9 cellular contexts compared by ENCODE assay signal in genomic region chr1:223670458-223671159, GRCh38. TPM values are rescaled to one million over a fixed set of nuclear protein-coding genes. Genes with fewer than 3 reads are reported as not detected.
DNase-seq lines count a peak whose midpoint lies in the region; ATAC-seq, FAIRE-seq and TF ChIP-seq lines count a peak whose summit lies in the region.
"Had no signal": no experiment of that assay in that cellular context is flagged by ENCODE, and none has a peak within 500 bp of the region (broad histone marks: within the 10 kb centered on the region; RNA-seq: fewer than 3 reads in every experiment).

No MANE protein-coding gene starts in this region.

- peak; percentile 4 for DNase-seq in activated naive CD4-positive, alpha-beta T cell treated with Interleukin-2 at 50 U/mL for 16 hours
- no peak for DNase-seq in activated naive CD4-positive, alpha-beta T cell (lab: John Stamatoyannopoulos, UW)
- peak; percentile 57 for DNase-seq in NCI-H1092 (lab: John Stamatoyannopoulos, UW)
- peak; percentile 20 for DNase-seq in astrocyte (ENCODE audit: low read depth)
- DNase-seq in right lobe of liver: peak; percentile 37 to 62 (median 55)
- DNase-seq in activated T-cell treated with anti-CD3 and anti-CD28 coated beads, Interleukin-2, amount 50 U/mL, for 24 hours: no peak
- DNase-seq in T-helper 17 cell: no peak

- intact Hi-C loops in right lobe of liver (cut with DNase I): no loop called here

- no peaks in the 10 kb centered on the region for H3K36me3 Mint-ChIP-seq in astrocyte (ENCODE audit: low read depth, unreplicated experiment)
- H3K36me3 Mint-ChIP-seq in activated T-cell treated with anti-CD3 and anti-CD28 coated beads, Interleukin-2, amount 50 U/mL, for 24 hours (ENCODE audit: low read depth): no peaks in the 10 kb centered on the region
- peaks cover 3% of the 10 kb centered on the region for H3K36me3 Mint-ChIP-seq in T-helper 17 cell (ENCODE audit: low read depth)

- no peaks in the 10 kb centered on the region for H3K79me2 ChIP-seq in astrocyte (ENCODE audit: insufficient read depth, low read length)

- H3K9ac ChIP-seq in astrocyte (ENCODE audit: low read length): no peak overlapping the region

- TF ChIP-seq POLR2A in right lobe of liver (IDR thresholded peaks at IDR 0.05): no peak

- no peak for FAIRE-seq in astrocyte (lab: Jason Lieb, UNC)

- no peaks in the 10 kb centered on the region for H3K36me3 ChIP-seq in astrocyte (ENCODE audit: insufficient read depth, low read length)
- no peaks in the 10 kb centered on the region for H3K36me3 ChIP-seq in right lobe of liver

- TF ChIP-seq CTCF in astrocyte (IDR thresholded peaks at IDR 0.05; ENCODE audit: insufficient read depth, low read depth, low read length) (peak; percentile 51), right lobe of liver (IDR thresholded peaks at IDR 0.05) (peak; percentile 61 to 70 (median 62))

- H3K27ac Mint-ChIP-seq in astrocyte (ENCODE audit: unreplicated experiment): no peak overlapping the region
- H3K27ac Mint-ChIP-seq in activated T-cell treated with anti-CD3 and anti-CD28 coated beads, Interleukin-2, amount 50 U/mL, for 24 hours: no peak overlapping the region
- no peak overlapping the region for H3K27ac Mint-ChIP-seq in T-helper 17 cell
- H3K27ac Mint-ChIP-seq: activated naive CD8-positive, alpha-beta T cell had no signal

- H3K4me3 ChIP-seq in astrocyte (ENCODE audit: insufficient read depth, low read depth, low read length) (no peak overlapping the region), right lobe of liver (no peak overlapping the region)

- no peak overlapping the region for H2AFZ ChIP-seq in astrocyte (ENCODE audit: low read depth, low read length)

- H3K4me3 Mint-ChIP-seq in astrocyte (ENCODE audit: unreplicated experiment): no peak overlapping the region
- no peak overlapping the region for H3K4me3 Mint-ChIP-seq in activated T-cell treated with anti-CD3 and anti-CD28 coated beads, Interleukin-2, amount 50 U/mL, for 24 hours
- no peak overlapping the region for H3K4me3 Mint-ChIP-seq in T-helper 17 cell
- H3K4me3 Mint-ChIP-seq: activated naive CD8-positive, alpha-beta T cell had no signal

- peak; percentile 84 to 91 (median 88) for ATAC-seq in right lobe of liver
- no peak for ATAC-seq in HG02763 (IDR thresholded peaks at IDR 0.05; ENCODE audit: unreplicated experiment)
- no peak for ATAC-seq in T-helper 17 cell

- no peak overlapping the region for H3K4me2 ChIP-seq in astrocyte (ENCODE audit: low read length)

- 51% methylated on average over 4 of the region's 7 CpGs for WGBS in right lobe of liver (ENCODE audit: insufficient coverage, low coverage, low lambda C conversion rate, missing lambda C conversion rate)

- H3K27ac ChIP-seq in astrocyte (ENCODE audit: low read depth, low read length): no peak overlapping the region
- H3K27ac ChIP-seq in right lobe of liver: no peak overlapping the region

- H3K27me3 Mint-ChIP-seq in astrocyte (ENCODE audit: low read depth, unreplicated experiment) (no peaks in the 10 kb centered on the region), T-helper 17 cell (peaks cover 9% of the 10 kb centered on the region)
- no peaks in the 10 kb centered on the region for H3K27me3 Mint-ChIP-seq in activated T-cell treated with anti-CD3 and anti-CD28 coated beads, Interleukin-2, amount 50 U/mL, for 24 hours
- H3K27me3 Mint-ChIP-seq: activated naive CD8-positive, alpha-beta T cell had no signal

- H3K4me1 Mint-ChIP-seq in astrocyte (ENCODE audit: low read depth, unreplicated experiment) (peaks cover 5% of the 10 kb centered on the region), T-helper 17 cell (peaks cover 6% of the 10 kb centered on the region)
- H3K4me1 Mint-ChIP-seq in activated T-cell treated with anti-CD3 and anti-CD28 coated beads, Interleukin-2, amount 50 U/mL, for 24 hours (ENCODE audit: low read depth): no peaks in the 10 kb centered on the region

- H3K9me3 ChIP-seq in astrocyte (ENCODE audit: insufficient read depth, low read depth, low read length): no peaks in the 10 kb centered on the region
- no peaks in the 10 kb centered on the region for H3K9me3 ChIP-seq in right lobe of liver
- no peaks in the 10 kb centered on the region for H3K9me3 ChIP-seq in T-helper 17 cell (ENCODE audit: control insufficient read depth, low read length, poor library complexity, severe bottlenecking)

- H3K9me3 Mint-ChIP-seq in astrocyte (ENCODE audit: unreplicated experiment): peaks cover 11% of the 10 kb centered on the region
- H3K9me3 Mint-ChIP-seq in activated T-cell treated with anti-CD3 and anti-CD28 coated beads, Interleukin-2, amount 50 U/mL, for 24 hours: peaks cover 10% of the 10 kb centered on the region

- H4K20me1 ChIP-seq in astrocyte (ENCODE audit: insufficient read depth, low read length): no peaks in the 10 kb centered on the region

- no peaks in the 10 kb centered on the region for H3K4me1 ChIP-seq in astrocyte (ENCODE audit: insufficient read depth, low read length)
- no peaks in the 10 kb centered on the region for H3K4me1 ChIP-seq in right lobe of liver

- H3K27me3 ChIP-seq in astrocyte (ENCODE audit: insufficient read depth, low read length) (no peaks in the 10 kb centered on the region), right lobe of liver (no peaks in the 10 kb centered on the region)

RNA-seq across cellular contexts. Expression of gene CAPN8, which starts 5.1 kb away (rescaled TPM):
- total RNA-seq in astrocyte (not detected in 2 replicates), right lobe of liver (1 to 10 TPM in 1 of 6 experiments, under 1 TPM in 1, not detected in 4; 0.35 to 1.1 TPM), T-helper 17 cell (under 1 TPM; 0.60 to 0.91 TPM)

RNA-seq across cellular contexts. Expression of gene CAPN2, which starts 41.7 kb away (rescaled TPM):
- total RNA-seq in astrocyte: 340 and 391 TPM in 2 replicates
- 10 to 100 TPM; 17.5 to 53.1 (median 33.1) TPM for total RNA-seq in right lobe of liver
- 100 to 1,000 TPM; 218 to 220 TPM for total RNA-seq in T-helper 17 cell

Comparison
In these comparisons a context has a peak if more than half of its experiments do, and no peak if none do; other contexts are left out.
1. DNase-seq: peak in activated naive CD4-positive, alpha-beta T cell treated with Interleukin-2 at 50 U/mL for 16 hours (single experiment), NCI-H1092 (single experiment), astrocyte (single experiment) and right lobe of liver (3 of 3); none in activated naive CD4-positive, alpha-beta T cell (0 of 4), activated T-cell treated with anti-CD3 and anti-CD28 coated beads, Interleukin-2, amount 50 U/mL, for 24 hours (single experiment) and T-helper 17 cell (0 of 3).
2. ATAC-seq: peak in right lobe of liver (4 of 4); none in HG02763 (single experiment) and T-helper 17 cell (single experiment).